Comparison of ENCODE assay signal across 12 cellular contexts in the genomic region with DNA sequence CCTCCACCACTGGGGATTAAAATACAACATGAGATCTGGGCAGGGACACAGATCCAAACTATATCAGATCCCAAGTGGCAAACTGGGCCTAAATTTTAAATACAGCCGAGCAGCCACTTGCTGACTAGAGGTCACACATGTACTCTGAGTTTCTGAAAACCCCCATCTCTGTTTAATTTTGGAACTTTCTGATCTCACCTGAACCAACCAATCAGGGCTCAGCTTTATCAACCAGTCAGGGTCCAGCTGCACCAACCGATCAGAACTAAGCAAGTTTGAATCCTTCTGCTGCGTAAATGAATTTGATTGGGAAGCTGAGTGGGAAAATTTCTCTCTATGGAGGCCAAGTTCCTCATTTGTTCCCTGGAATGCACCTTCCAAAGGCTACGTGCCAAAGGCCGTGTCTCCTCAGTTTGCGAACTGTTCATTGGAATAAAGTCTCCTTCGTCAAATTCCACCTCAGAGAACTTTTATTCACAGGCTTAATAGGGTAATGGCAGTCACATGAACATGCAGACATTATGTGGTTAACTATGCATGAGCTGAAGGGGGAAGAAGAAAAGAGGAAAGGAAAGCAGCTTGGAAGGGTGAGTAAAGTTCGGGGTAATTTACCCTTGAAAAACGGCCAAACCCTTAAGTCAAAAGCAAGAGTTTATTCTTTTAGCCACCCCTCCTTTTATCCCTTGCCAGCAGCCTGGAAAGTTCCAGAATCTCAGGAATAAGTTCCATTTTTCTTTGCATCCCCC. TPM values are rescaled to one million over a fixed set of nuclear protein-coding genes. Genes with fewer than 3 reads are reported as not detected.
DNase-seq lines count a peak whose midpoint lies in the region; ATAC-seq and TF ChIP-seq lines count a peak whose summit lies in the region.
"Had no signal": no experiment of that assay in that cellular context is flagged by ENCODE, and none has a peak within 500 bp of the region (broad histone marks: within the 10 kb centered on the region; RNA-seq: fewer than 3 reads in every experiment).

No MANE protein-coding gene starts in this region.

- H3K27me3 Mint-ChIP-seq in activated naive CD8-positive, alpha-beta T cell treated with anti-CD3 and anti-CD28 coated beads, Interleukin-2, amount 50 U/mL, for 24 hours = no peaks in the 10 kb centered on the region
- no peaks in the 10 kb centered on the region for H3K27me3 Mint-ChIP-seq in activated naive CD8-positive, alpha-beta T cell treated with anti-CD3 and anti-CD28 coated beads for 36 hours
- H3K27me3 Mint-ChIP-seq: activated CD8-positive, alpha-beta memory T cell treated with anti-CD3 and anti-CD28 coated beads, Interleukin-2, amount 10 ng/mL, durations not matched to agents 7 days and 5 days had no signal

- TF ChIP-seq POLR2A in transverse colon (IDR thresholded peaks at IDR 0.05) = no peak

- TF ChIP-seq CTCF in left lung (IDR thresholded peaks at IDR 0.05) (no peak), transverse colon (IDR thresholded peaks at IDR 0.05) (no peak)

- 0 to 45% methylated on average over 2 to 9 of the region's 9 CpGs for WGBS in transverse colon (ENCODE audit: low coverage in 1 of 2), 2 donors

- H3K27me3 ChIP-seq in left lung (no peaks in the 10 kb centered on the region), transverse colon (no peaks in the 10 kb centered on the region)

- peak overlapping the region; percentile 40 for H3K4me3 Mint-ChIP-seq in activated naive CD8-positive, alpha-beta T cell treated with anti-CD3 and anti-CD28 coated beads, Interleukin-2, amount 50 U/mL, for 24 hours
- no peak overlapping the region for H3K4me3 Mint-ChIP-seq in activated naive CD8-positive, alpha-beta T cell treated with anti-CD3 and anti-CD28 coated beads for 36 hours
- H3K4me3 Mint-ChIP-seq: activated CD8-positive, alpha-beta memory T cell treated with anti-CD3 and anti-CD28 coated beads, Interleukin-2, amount 10 ng/mL, durations not matched to agents 7 days and 5 days had no signal

- H3K9me3 Mint-ChIP-seq in activated naive CD8-positive, alpha-beta T cell treated with anti-CD3 and anti-CD28 coated beads, Interleukin-2, amount 50 U/mL, for 24 hours = no peaks in the 10 kb centered on the region
- peaks cover 4% of the 10 kb centered on the region for H3K9me3 Mint-ChIP-seq in activated naive CD8-positive, alpha-beta T cell treated with anti-CD3 and anti-CD28 coated beads for 36 hours

- no peaks in the 10 kb centered on the region for H3K9me3 ChIP-seq in left lung
- no peaks in the 10 kb centered on the region for H3K9me3 ChIP-seq in transverse colon

- H3K4me1 Mint-ChIP-seq in activated naive CD8-positive, alpha-beta T cell treated with anti-CD3 and anti-CD28 coated beads, Interleukin-2, amount 50 U/mL, for 24 hours = peaks cover 43% of the 10 kb centered on the region
- peaks cover 27% of the 10 kb centered on the region for H3K4me1 Mint-ChIP-seq in activated naive CD8-positive, alpha-beta T cell treated with anti-CD3 and anti-CD28 coated beads for 36 hours

- H3K27ac ChIP-seq in left lung (peak overlapping the region; percentile 62 to 66), transverse colon (peak overlapping the region; percentile 10 to 62 (median 30))
- H3K27ac ChIP-seq: SK-N-MC had no signal

- intact Hi-C loops in left lung (cut with DNase I) (no loop called here), transverse colon (cut with DNase I; ENCODE audit: low total_unique reads) (no loop called here)

- peaks cover 6% of the 10 kb centered on the region for H3K36me3 Mint-ChIP-seq in activated naive CD8-positive, alpha-beta T cell treated with anti-CD3 and anti-CD28 coated beads, Interleukin-2, amount 50 U/mL, for 24 hours (ENCODE audit: low read depth)
- peaks cover 3% of the 10 kb centered on the region for H3K36me3 Mint-ChIP-seq in activated naive CD8-positive, alpha-beta T cell treated with anti-CD3 and anti-CD28 coated beads for 36 hours

- peaks cover 6 to 46% of the 10 kb centered on the region in 2 donors for H3K4me1 ChIP-seq in left lung
- H3K4me1 ChIP-seq in transverse colon = peaks cover 0 to 14% (median 4%) of the 10 kb centered on the region in 4 donors

- H3K27ac Mint-ChIP-seq in activated naive CD8-positive, alpha-beta T cell treated with anti-CD3 and anti-CD28 coated beads, Interleukin-2, amount 50 U/mL, for 24 hours = peak overlapping the region; percentile 50
- H3K27ac Mint-ChIP-seq in activated naive CD8-positive, alpha-beta T cell treated with anti-CD3 and anti-CD28 coated beads for 36 hours = no peak overlapping the region
- H3K27ac Mint-ChIP-seq: activated CD8-positive, alpha-beta memory T cell treated with anti-CD3 and anti-CD28 coated beads, Interleukin-2, amount 10 ng/mL, durations not matched to agents 7 days and 5 days had no signal

- in situ Hi-C loops in transverse colon (cut with MboI; ENCODE audit: low pct_ligation_motif_present in 1 of 4, low pct_unique_long_range_greater_than_20kb in 1 of 4, low sequenced_read_pairs in 3 of 4) = no loop called here

- ATAC-seq in activated naive CD8-positive, alpha-beta T cell treated with anti-CD3 and anti-CD28 coated beads, Interleukin-2, amount 50 U/mL, for 24 hours = no peak
- ATAC-seq in left lung = peak; percentile 65
- ATAC-seq: activated CD8-positive, alpha-beta memory T cell treated with anti-CD3 and anti-CD28 coated beads, Interleukin-2, amount 10 ng/mL, durations not matched to agents 7 days and 5 days had no signal

- no peak for DNase-seq in activated naive CD8-positive, alpha-beta T cell treated with anti-CD3 and anti-CD28 coated beads, Interleukin-2, amount 50 U/mL, for 24 hours
- DNase-seq in activated naive CD8-positive, alpha-beta T cell treated with anti-CD3 and anti-CD28 coated beads for 36 hours = no peak
- DNase-seq in OCI-M1 (lab: John Stamatoyannopoulos, UW) (peak; percentile 30), left lung (no peak), transverse colon (no peak), SW480 (ENCODE audit: low spot score) (no peak), dermis blood vessel endothelial cell (no peak)
- DNase-seq in stimulated activated CD4-positive, alpha-beta T cell treated with anti-CD3 and anti-CD28 coated beads, Interleukin-4, amount 100 ng/mL, for 24 hours = no peak
- DNase-seq: activated CD8-positive, alpha-beta memory T cell treated with anti-CD3 and anti-CD28 coated beads, Interleukin-2, amount 10 ng/mL, durations not matched to agents 7 days and 5 days; central memory CD4-positive, alpha-beta T cell; NCI-H1694 had no signal

- no peak overlapping the region for H3K4me3 ChIP-seq in left lung
- no peak overlapping the region for H3K4me3 ChIP-seq in transverse colon
- H3K4me3 ChIP-seq: SK-N-MC had no signal

- H3K36me3 ChIP-seq in left lung (no peaks in the 10 kb centered on the region), transverse colon (no peaks in the 10 kb centered on the region)

- no peak for TF ChIP-seq EP300 in transverse colon (IDR thresholded peaks at IDR 0.05; ENCODE audit: low read depth)

RNA-seq across cellular contexts. Expression of gene CD180, which starts 3.7 kb away (rescaled TPM):
- under 1 TPM in 1 of 2 experiments, not detected in 1; 0.04 TPM for total RNA-seq in activated naive CD8-positive, alpha-beta T cell treated with anti-CD3 and anti-CD28 coated beads for 36 hours
- 1 to 10 TPM; 3.1 to 9.4 TPM for total RNA-seq in left lung
- 1 to 10 TPM in 2 of 4 donors, under 1 TPM in 1, not detected in 1; 0.82 to 5.2 (median 2.6) TPM for total RNA-seq in transverse colon
- 0.09 TPM in 1 of 2 replicates, not detected in the other for total RNA-seq in dermis blood vessel endothelial cell
